16 cellular contexts compared by ENCODE assay signal in genomic region chr15:78147566-78147965, GRCh38. TPM values are rescaled to one million over a fixed set of nuclear protein-coding genes. Genes with fewer than 3 reads are reported as not detected.
DNase-seq lines count a peak whose midpoint lies in the region; ATAC-seq and TF ChIP-seq lines count a peak whose summit lies in the region.
"Had no signal": no experiment of that assay in that cellular context is flagged by ENCODE, and none has a peak within 500 bp of the region (broad histone marks: within the 10 kb centered on the region; RNA-seq: fewer than 3 reads in every experiment).

No MANE protein-coding gene starts in this region.

- CTCF ChIA-PET in RWPE1 (lab: Yijun Ruan, JAX): interaction anchor here (0.8 kb wide), 1 partner anchor 35 kb away, joined by 3 read pairs; no protein-coding TSS in a partner anchor

- peaks cover 32% of the 10 kb centered on the region for H3K4me1 Mint-ChIP-seq in T-helper 1 cell treated with Interleukin-12 subunit alpha and Interleukin-12 subunit beta and Interleukin-4 antibody, amounts not matched to agents 30 μg/mL and 1 μg/mL, for 36 hours (ENCODE audit: low read depth)
- H3K4me1 Mint-ChIP-seq in endothelial cell (ENCODE audit: unreplicated experiment) (peaks cover 8% of the 10 kb centered on the region), neural crest cell (peaks cover 24% of the 10 kb centered on the region)

- ATAC-seq in HG03432 (IDR thresholded peaks at IDR 0.05; ENCODE audit: unreplicated experiment): no peak

- peak overlapping the region; percentile 60 for H3K4me3 Mint-ChIP-seq in T-helper 1 cell treated with Interleukin-12 subunit alpha and Interleukin-12 subunit beta and Interleukin-4 antibody, amounts not matched to agents 30 μg/mL and 1 μg/mL, for 36 hours
- H3K4me3 Mint-ChIP-seq in endothelial cell (ENCODE audit: unreplicated experiment) (peak overlapping the region; percentile 80), neural crest cell (peak overlapping the region; percentile 81)

- peaks cover 10% of the 10 kb centered on the region for H3K36me3 Mint-ChIP-seq in T-helper 1 cell treated with Interleukin-12 subunit alpha and Interleukin-12 subunit beta and Interleukin-4 antibody, amounts not matched to agents 30 μg/mL and 1 μg/mL, for 36 hours (ENCODE audit: low read depth)
- H3K36me3 Mint-ChIP-seq in endothelial cell (ENCODE audit: low read depth, unreplicated experiment): peaks cover 3% of the 10 kb centered on the region
- no peaks in the 10 kb centered on the region for H3K36me3 Mint-ChIP-seq in neural crest cell (ENCODE audit: low read depth)

- peak overlapping the region; percentile 66 for H3K27ac Mint-ChIP-seq in T-helper 1 cell treated with Interleukin-12 subunit alpha and Interleukin-12 subunit beta and Interleukin-4 antibody, amounts not matched to agents 30 μg/mL and 1 μg/mL, for 36 hours
- H3K27ac Mint-ChIP-seq in endothelial cell (ENCODE audit: unreplicated experiment) (no peak overlapping the region), neural crest cell (ENCODE audit: unreplicated experiment) (no peak overlapping the region)

- no peak for DNase-seq in T-helper 1 cell
- DNase-seq in RWPE1 (ENCODE audit: low spot score): no peak
- DNase-seq in endothelial cell (ENCODE audit: low spot score): no peak
- DNase-seq in neural crest cell (ENCODE audit: low read depth, low spot score): no peak
- no peak for DNase-seq in AG20443 (ENCODE audit: low spot score)
- DNase-seq in T1000 (lab: John Stamatoyannopoulos, UW): no peak
- DNase-seq: GOT3, NCI-H1417, NCI-H524, upper lobe of left lung had no signal

- H3K27ac ChIP-seq in RWPE1: peak overlapping the region; percentile 3; the same call in 1 of the 2 replicates
- H3K27ac ChIP-seq: 22Rv1, coronary artery, upper lobe of left lung had no signal

- H3K9me3 Mint-ChIP-seq in T-helper 1 cell treated with Interleukin-12 subunit alpha and Interleukin-12 subunit beta and Interleukin-4 antibody, amounts not matched to agents 30 μg/mL and 1 μg/mL, for 36 hours: no peaks in the 10 kb centered on the region
- H3K9me3 Mint-ChIP-seq in endothelial cell (ENCODE audit: unreplicated experiment): no peaks in the 10 kb centered on the region
- no peaks in the 10 kb centered on the region for H3K9me3 Mint-ChIP-seq in neural crest cell

- no peaks in the 10 kb centered on the region for H3K27me3 Mint-ChIP-seq in T-helper 1 cell treated with Interleukin-12 subunit alpha and Interleukin-12 subunit beta and Interleukin-4 antibody, amounts not matched to agents 30 μg/mL and 1 μg/mL, for 36 hours (ENCODE audit: low read depth)
- H3K27me3 Mint-ChIP-seq in endothelial cell (ENCODE audit: unreplicated experiment) (peaks cover 8% of the 10 kb centered on the region), neural crest cell (ENCODE audit: low read depth) (no peaks in the 10 kb centered on the region)

- TF ChIP-seq CTCF in RWPE1 (conservative IDR thresholded peaks at IDR 0.05; ENCODE audit: low read depth) (no peak), endothelial cell (IDR thresholded peaks at IDR 0.05; ENCODE audit: unreplicated experiment) (no peak), neural crest cell (conservative IDR thresholded peaks at IDR 0.05) (no peak)

- POLR2A ChIA-PET in RWPE1 (lab: Yijun Ruan, JAX; ENCODE audit: low non-redundant PET): no interaction called here

RNA-seq across cellular contexts. Expression of gene IDH3A, which starts 1.6 kb away (rescaled TPM):
- total RNA-seq in endothelial cell (ENCODE audit: unreplicated experiment): 19.9 TPM
- 41.5 and 47.9 TPM in 2 replicates for total RNA-seq in neural crest cell

RNA-seq across cellular contexts. Expression of gene CIB2, which starts 16.3 kb away (rescaled TPM):
- total RNA-seq in endothelial cell (ENCODE audit: unreplicated experiment) (16.4 TPM), neural crest cell (36.5 and 37.7 TPM in 2 replicates)

RNA-seq across cellular contexts. Expression of gene SH2D7, which starts 55.2 kb away (rescaled TPM):
- not detected for total RNA-seq in endothelial cell (ENCODE audit: unreplicated experiment)
- not detected in 2 replicates for total RNA-seq in neural crest cell
- total RNA-seq: HT1080, kidney epithelial cell had no signal
